In genomic region chr2:118492335-118492734, GRCh38 we compare ENCODE assay signal across 15 cellular contexts.
DNase-seq lines count a peak whose midpoint lies in the region; ATAC-seq and TF ChIP-seq lines count a peak whose summit lies in the region.
"Had no signal": no experiment of that assay in that cellular context is flagged by ENCODE, and none has a peak within 500 bp of the region (broad histone marks: within the 10 kb centered on the region; RNA-seq: fewer than 3 reads in every experiment).

No MANE protein-coding gene starts in this region.

- H3K27me3 ChIP-seq in left ventricle myocardium inferior (ENCODE audit: low read depth) = peaks cover 37% of the 10 kb centered on the region
- peaks cover 0 to 20% (median 0%) of the 10 kb centered on the region in 7 donors for H3K27me3 ChIP-seq in heart right ventricle
- no peaks in the 10 kb centered on the region for H3K27me3 ChIP-seq in RWPE2 (ENCODE audit: insufficient read depth, poor library complexity, severe bottlenecking)
- H3K27me3 ChIP-seq: BLaER1 treated with 17β-estradiol and CSF1 and Interleukin-3, amounts not matched to agents 10 nM and 100 nM; right atrium auricular region; SJCRH30 had no signal

- H3K27ac ChIP-seq in left ventricle myocardium inferior (replicated peaks) = no peak overlapping the region
- H3K27ac ChIP-seq in heart right ventricle = no peak overlapping the region
- H3K27ac ChIP-seq in RWPE2 (ENCODE audit: poor library complexity, severe bottlenecking) = no peak overlapping the region
- H3K27ac ChIP-seq: BLaER1 treated with 17β-estradiol and CSF1 and Interleukin-3, amounts not matched to agents 10 nM and 100 nM; KMS-11; right atrium auricular region; SJCRH30 had no signal

- H3K9me3 ChIP-seq in left ventricle myocardium inferior (replicated peaks) = peaks cover 16% of the 10 kb centered on the region
- H3K9me3 ChIP-seq in heart right ventricle = peaks cover 0 to 9% (median 0%) of the 10 kb centered on the region in 11 donors
- H3K9me3 ChIP-seq in RWPE2 (ENCODE audit: severe bottlenecking) = no peaks in the 10 kb centered on the region
- H3K9me3 ChIP-seq: SJCRH30 had no signal

- intact Hi-C loops in left ventricle myocardium inferior (cut with micrococcal nuclease) = no loop called here
- intact Hi-C loops in heart right ventricle (cut with DNase I) = no loop called here

- TF ChIP-seq CTCF in left ventricle myocardium inferior (IDR thresholded peaks at IDR 0.05; ENCODE audit: borderline replicate concordance) = peak; percentile 12
- peak in 1 of 9 donors; percentile 13 for TF ChIP-seq CTCF in heart right ventricle (IDR thresholded peaks at IDR 0.05)
- TF ChIP-seq CTCF in RWPE2 (IDR thresholded peaks at IDR 0.05; ENCODE audit: poor library complexity, severe bottlenecking) = peak; percentile 21
- TF ChIP-seq CTCF in fibroblast of villous mesenchyme (IDR thresholded peaks at IDR 0.05; ENCODE audit: insufficient read depth, low read depth, low read length) = peak; percentile 38
- no peak for TF ChIP-seq CTCF in GM20000 (IDR thresholded peaks at IDR 0.05; ENCODE audit: extremely low read depth, missing control alignments)

- no peak overlapping the region for H3K4me3 ChIP-seq in left ventricle myocardium inferior
- H3K4me3 ChIP-seq in heart right ventricle = no peak overlapping the region
- H3K4me3 ChIP-seq in RWPE2 (ENCODE audit: severe bottlenecking) = no peak overlapping the region
- H3K4me3 ChIP-seq in fibroblast of villous mesenchyme (ENCODE audit: low read depth, low read length) = no peak overlapping the region
- H3K4me3 ChIP-seq: BLaER1 treated with 17β-estradiol and CSF1 and Interleukin-3, amounts not matched to agents 10 nM and 100 nM; right atrium auricular region; SJCRH30 had no signal

- H3K4me1 ChIP-seq in left ventricle myocardium inferior (no peaks in the 10 kb centered on the region), heart right ventricle (no peaks in the 10 kb centered on the region), RWPE2 (ENCODE audit: insufficient read depth, poor library complexity, severe bottlenecking) (no peaks in the 10 kb centered on the region)
- H3K4me1 ChIP-seq: BLaER1 treated with 17β-estradiol and CSF1 and Interleukin-3, amounts not matched to agents 10 nM and 100 nM; right atrium auricular region; SJCRH30 had no signal

- no peak for DNase-seq in left ventricle myocardium inferior
- no peak for DNase-seq in heart right ventricle
- DNase-seq in RWPE2 (ENCODE audit: low spot score) = no peak
- DNase-seq in fibroblast of villous mesenchyme (ENCODE audit: low read depth) = peak; percentile 17
- DNase-seq in GOT3 (lab: John Stamatoyannopoulos, UW) = no peak
- no peak for DNase-seq in NCI-H2227 treated with DMSO at 0.1 percent for 48 hours (lab: John Stamatoyannopoulos, UW)
- no peak for DNase-seq in GM20000 (ENCODE audit: low spot score)
- DNase-seq: activated CD8-positive, alpha-beta memory T cell treated with anti-CD3 and anti-CD28 coated beads, Interleukin-2, amount 50 U/mL, for 4 hours; immature natural killer cell had no signal

- ATAC-seq in heart right ventricle (no peak), RWPE2 (ENCODE audit: low read depth) (no peak), GM18907 (IDR thresholded peaks at IDR 0.05; ENCODE audit: unreplicated experiment) (no peak)
- ATAC-seq: stimulated activated memory B cell treated with anti-CD40 and anti-IgM and Interleukin-4, amounts not matched to agents 10 μg/mL and 1 μg/mL and 100 μg/mL, for 72 hours had no signal

- no peaks in the 10 kb centered on the region for H3K36me3 ChIP-seq in left ventricle myocardium inferior
- H3K36me3 ChIP-seq in heart right ventricle = no peaks in the 10 kb centered on the region
- H3K36me3 ChIP-seq in RWPE2 (ENCODE audit: low read depth) = no peaks in the 10 kb centered on the region
- H3K36me3 ChIP-seq: BLaER1 treated with 17β-estradiol and CSF1 and Interleukin-3, amounts not matched to agents 10 nM and 100 nM; right atrium auricular region; SJCRH30 had no signal
